23 cellular contexts compared by ENCODE assay signal in genomic region chr12:32854097-32854496, GRCh38. TPM values are rescaled to one million over a fixed set of nuclear protein-coding genes. Genes with fewer than 3 reads are reported as not detected.
"Had no signal": no experiment of that assay in that cellular context is flagged by ENCODE, and none has a peak within 500 bp of the region (broad histone marks: within the 10 kb centered on the region; RNA-seq: fewer than 3 reads in every experiment).

No MANE protein-coding gene starts in this region.

- H3K4me1 ChIP-seq: gastroesophageal sphincter, spleen, tibial artery, upper lobe of right lung, vagina had no signal

- H3K27ac Mint-ChIP-seq: naive thymus-derived CD8-positive, alpha-beta T cell; stimulated activated memory B cell treated with anti-CD40 and anti-IgM and Interleukin-4, amounts not matched to agents 10 μg/mL and 1 μg/mL and 100 μg/mL, for 72 hours; stimulated activated naive CD8-positive, alpha-beta T cell treated with anti-CD3 and anti-CD28 coated beads, Interleukin-15, Interleukin-2, amounts not matched to agents 100 ng/mL and 50 ng/mL, for 24 hours had no signal

- H3K36me3 Mint-ChIP-seq: naive thymus-derived CD8-positive, alpha-beta T cell; stimulated activated memory B cell treated with anti-CD40 and anti-IgM and Interleukin-4, amounts not matched to agents 10 μg/mL and 1 μg/mL and 100 μg/mL, for 72 hours had no signal

- H3K27me3 ChIP-seq: gastroesophageal sphincter, hepatocyte, spleen, tibial artery, upper lobe of right lung, vagina had no signal

- DNase-seq: cortex of kidney; effector memory CD4-positive, alpha-beta T cell; foreskin fibroblast; glutamatergic neuron; kidney; left colon; mammary epithelial cell; mucosa of descending colon; naive thymus-derived CD8-positive, alpha-beta T cell; spleen; stimulated activated CD4-positive, alpha-beta T cell treated with anti-CD3 and anti-CD28 coated beads, Interleukin-15, amount 100 ng/mL, for 24 hours; stimulated activated CD4-positive, alpha-beta T cell treated with anti-CD3 and anti-CD28 coated beads, Interleukin-1b, Interleukin-23, amount 100 ng/mL, for 48 hours; stimulated activated CD4-positive, alpha-beta T cell treated with anti-CD3 and anti-CD28 coated beads, Interleukin-4, amount 100 ng/mL, for 24 hours; tibial artery; upper lobe of right lung had no signal

- H3K4me3 Mint-ChIP-seq: naive thymus-derived CD8-positive, alpha-beta T cell; stimulated activated memory B cell treated with anti-CD40 and anti-IgM and Interleukin-4, amounts not matched to agents 10 μg/mL and 1 μg/mL and 100 μg/mL, for 72 hours; stimulated activated naive CD8-positive, alpha-beta T cell treated with anti-CD3 and anti-CD28 coated beads, Interleukin-15, Interleukin-2, amounts not matched to agents 100 ng/mL and 50 ng/mL, for 24 hours had no signal

- H2AFZ ChIP-seq: hepatocyte had no signal

- H3K9me3 ChIP-seq: esophagus muscularis mucosa, gastroesophageal sphincter, mucosa of descending colon, spleen, tibial artery, upper lobe of right lung, vagina had no signal

- ATAC-seq: gastroesophageal sphincter; left colon; mucosa of descending colon; naive thymus-derived CD8-positive, alpha-beta T cell; sciatic nerve; stimulated activated memory B cell treated with anti-CD40 and anti-IgM and Interleukin-4, amounts not matched to agents 10 μg/mL and 1 μg/mL and 100 μg/mL, for 72 hours; upper lobe of right lung had no signal

- H3K27ac ChIP-seq: epithelial cell of prostate, esophagus muscularis mucosa, gastroesophageal sphincter, hepatocyte, spleen, tibial artery, upper lobe of right lung, vagina had no signal

- H3K9me3 Mint-ChIP-seq: naive thymus-derived CD8-positive, alpha-beta T cell; stimulated activated memory B cell treated with anti-CD40 and anti-IgM and Interleukin-4, amounts not matched to agents 10 μg/mL and 1 μg/mL and 100 μg/mL, for 72 hours; stimulated activated naive CD8-positive, alpha-beta T cell treated with anti-CD3 and anti-CD28 coated beads, Interleukin-15, Interleukin-2, amounts not matched to agents 100 ng/mL and 50 ng/mL, for 24 hours had no signal

- H3K36me3 ChIP-seq: gastroesophageal sphincter, spleen, tibial artery, upper lobe of right lung, vagina had no signal

- H3K4me1 Mint-ChIP-seq: naive thymus-derived CD8-positive, alpha-beta T cell; stimulated activated memory B cell treated with anti-CD40 and anti-IgM and Interleukin-4, amounts not matched to agents 10 μg/mL and 1 μg/mL and 100 μg/mL, for 72 hours had no signal

- H3K4me3 ChIP-seq: esophagus muscularis mucosa, gastroesophageal sphincter, hepatocyte, mucosa of descending colon, spleen, tibial artery, upper lobe of right lung, vagina had no signal

- H3K4me2 ChIP-seq: hepatocyte had no signal

RNA-seq across cellular contexts. Expression of gene PKP2, which starts 42.5 kb away (rescaled TPM):
- total RNA-seq: naive thymus-derived CD8-positive, alpha-beta T cell had no signal
- polyA plus RNA-seq: naive thymus-derived CD8-positive, alpha-beta T cell had no signal
